Comparison of ENCODE assay signal across 1 cellular context in the genomic region with DNA sequence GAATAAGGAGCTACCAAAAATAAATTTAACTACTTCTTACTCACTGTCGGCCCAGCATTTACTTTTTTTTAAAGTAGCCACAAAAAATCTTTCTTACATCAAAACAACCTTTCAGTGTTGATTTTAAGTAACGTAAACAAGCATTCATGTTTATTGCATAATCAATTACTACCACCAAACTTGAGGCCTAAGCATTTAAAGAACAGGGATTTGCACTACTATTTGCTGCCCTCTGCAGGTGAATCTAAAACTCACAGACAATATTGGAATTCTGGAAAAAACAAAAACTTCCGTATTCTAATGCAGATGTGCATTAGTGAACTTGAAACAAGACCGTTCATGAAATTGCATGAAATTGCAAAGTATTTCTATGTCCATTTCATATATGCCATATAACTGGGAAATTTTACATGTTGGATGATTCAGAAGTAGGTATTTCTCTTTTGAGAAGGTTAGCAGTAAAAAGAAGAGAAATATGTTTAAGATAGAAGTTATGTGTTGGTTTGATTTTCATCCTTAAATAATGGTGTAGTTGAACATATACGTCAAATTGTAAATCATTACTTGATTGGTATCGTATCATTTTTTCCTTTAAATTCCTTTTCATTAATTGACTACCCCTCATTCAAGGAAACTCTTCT.
TF ChIP-seq lines count a peak whose summit lies in the region.

No MANE protein-coding gene starts in this region.

TF ChIP-seq in GM12878, 131 proteins besides CTCF, POLR2A, EP300 and RAD21 (continued from another document):
- TF ChIP-seq, protein P1, sequence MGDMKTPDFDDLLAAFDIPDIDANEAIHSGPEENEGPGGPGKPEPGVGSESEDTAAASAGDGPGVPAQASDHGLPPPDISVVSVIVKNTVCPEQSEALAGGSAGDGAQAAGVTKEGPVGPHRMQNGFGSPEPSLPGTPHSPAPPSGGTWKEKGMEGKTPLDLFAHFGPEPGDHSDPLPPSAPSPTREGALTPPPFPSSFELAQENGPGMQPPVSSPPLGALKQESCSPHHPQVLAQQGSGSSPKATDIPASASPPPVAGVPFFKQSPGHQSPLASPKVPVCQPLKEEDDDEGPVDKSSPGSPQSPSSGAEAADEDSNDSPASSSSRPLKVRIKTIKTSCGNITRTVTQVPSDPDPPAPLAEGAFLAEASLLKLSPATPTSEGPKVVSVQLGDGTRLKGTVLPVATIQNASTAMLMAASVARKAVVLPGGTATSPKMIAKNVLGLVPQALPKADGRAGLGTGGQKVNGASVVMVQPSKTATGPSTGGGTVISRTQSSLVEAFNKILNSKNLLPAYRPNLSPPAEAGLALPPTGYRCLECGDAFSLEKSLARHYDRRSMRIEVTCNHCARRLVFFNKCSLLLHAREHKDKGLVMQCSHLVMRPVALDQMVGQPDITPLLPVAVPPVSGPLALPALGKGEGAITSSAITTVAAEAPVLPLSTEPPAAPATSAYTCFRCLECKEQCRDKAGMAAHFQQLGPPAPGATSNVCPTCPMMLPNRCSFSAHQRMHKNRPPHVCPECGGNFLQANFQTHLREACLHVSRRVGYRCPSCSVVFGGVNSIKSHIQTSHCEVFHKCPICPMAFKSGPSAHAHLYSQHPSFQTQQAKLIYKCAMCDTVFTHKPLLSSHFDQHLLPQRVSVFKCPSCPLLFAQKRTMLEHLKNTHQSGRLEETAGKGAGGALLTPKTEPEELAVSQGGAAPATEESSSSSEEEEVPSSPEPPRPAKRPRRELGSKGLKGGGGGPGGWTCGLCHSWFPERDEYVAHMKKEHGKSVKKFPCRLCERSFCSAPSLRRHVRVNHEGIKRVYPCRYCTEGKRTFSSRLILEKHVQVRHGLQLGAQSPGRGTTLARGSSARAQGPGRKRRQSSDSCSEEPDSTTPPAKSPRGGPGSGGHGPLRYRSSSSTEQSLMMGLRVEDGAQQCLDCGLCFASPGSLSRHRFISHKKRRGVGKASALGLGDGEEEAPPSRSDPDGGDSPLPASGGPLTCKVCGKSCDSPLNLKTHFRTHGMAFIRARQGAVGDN (IDR thresholded peaks at IDR 0.05): no peak
- TF ChIP-seq ZNF24 (IDR thresholded peaks at IDR 0.05) (0 out of 2 replicates have a peak, but pooled peaks have one; percentile 22), LARP7 (IDR thresholded peaks at IDR 0.05) (no peak), JUND (IDR thresholded peaks at IDR 0.05; ENCODE audit: low read depth, low read length) (no peak), ZZZ3 (IDR thresholded peaks at IDR 0.05; ENCODE audit: control insufficient read depth, insufficient read length, low read depth) (no peak), TAF1 (IDR thresholded peaks at IDR 0.05; ENCODE audit: borderline replicate concordance, low read depth, low read length) (no peak), ZNF207 (IDR thresholded peaks at IDR 0.05; ENCODE audit: borderline replicate concordance) (no peak), EZH2 (IDR thresholded peaks at IDR 0.05; ENCODE audit: borderline replicate concordance, control insufficient read depth, low read depth, low read length) (no peak), STAT3 (IDR thresholded peaks at IDR 0.05; ENCODE audit: low read depth, low read length) (no peak), SMC3 (IDR thresholded peaks at IDR 0.05; ENCODE audit: borderline replicate concordance, low read length) (peak; percentile 81), STAT1 (conservative IDR thresholded peaks at IDR 0.05) (no peak)
- TF ChIP-seq, protein P2, sequence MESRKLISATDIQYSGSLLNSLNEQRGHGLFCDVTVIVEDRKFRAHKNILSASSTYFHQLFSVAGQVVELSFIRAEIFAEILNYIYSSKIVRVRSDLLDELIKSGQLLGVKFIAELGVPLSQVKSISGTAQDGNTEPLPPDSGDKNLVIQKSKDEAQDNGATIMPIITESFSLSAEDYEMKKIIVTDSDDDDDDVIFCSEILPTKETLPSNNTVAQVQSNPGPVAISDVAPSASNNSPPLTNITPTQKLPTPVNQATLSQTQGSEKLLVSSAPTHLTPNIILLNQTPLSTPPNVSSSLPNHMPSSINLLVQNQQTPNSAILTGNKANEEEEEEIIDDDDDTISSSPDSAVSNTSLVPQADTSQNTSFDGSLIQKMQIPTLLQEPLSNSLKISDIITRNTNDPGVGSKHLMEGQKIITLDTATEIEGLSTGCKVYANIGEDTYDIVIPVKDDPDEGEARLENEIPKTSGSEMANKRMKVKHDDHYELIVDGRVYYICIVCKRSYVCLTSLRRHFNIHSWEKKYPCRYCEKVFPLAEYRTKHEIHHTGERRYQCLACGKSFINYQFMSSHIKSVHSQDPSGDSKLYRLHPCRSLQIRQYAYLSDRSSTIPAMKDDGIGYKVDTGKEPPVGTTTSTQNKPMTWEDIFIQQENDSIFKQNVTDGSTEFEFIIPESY (IDR thresholded peaks at IDR 0.05): no peak
- TF ChIP-seq, protein P3, sequence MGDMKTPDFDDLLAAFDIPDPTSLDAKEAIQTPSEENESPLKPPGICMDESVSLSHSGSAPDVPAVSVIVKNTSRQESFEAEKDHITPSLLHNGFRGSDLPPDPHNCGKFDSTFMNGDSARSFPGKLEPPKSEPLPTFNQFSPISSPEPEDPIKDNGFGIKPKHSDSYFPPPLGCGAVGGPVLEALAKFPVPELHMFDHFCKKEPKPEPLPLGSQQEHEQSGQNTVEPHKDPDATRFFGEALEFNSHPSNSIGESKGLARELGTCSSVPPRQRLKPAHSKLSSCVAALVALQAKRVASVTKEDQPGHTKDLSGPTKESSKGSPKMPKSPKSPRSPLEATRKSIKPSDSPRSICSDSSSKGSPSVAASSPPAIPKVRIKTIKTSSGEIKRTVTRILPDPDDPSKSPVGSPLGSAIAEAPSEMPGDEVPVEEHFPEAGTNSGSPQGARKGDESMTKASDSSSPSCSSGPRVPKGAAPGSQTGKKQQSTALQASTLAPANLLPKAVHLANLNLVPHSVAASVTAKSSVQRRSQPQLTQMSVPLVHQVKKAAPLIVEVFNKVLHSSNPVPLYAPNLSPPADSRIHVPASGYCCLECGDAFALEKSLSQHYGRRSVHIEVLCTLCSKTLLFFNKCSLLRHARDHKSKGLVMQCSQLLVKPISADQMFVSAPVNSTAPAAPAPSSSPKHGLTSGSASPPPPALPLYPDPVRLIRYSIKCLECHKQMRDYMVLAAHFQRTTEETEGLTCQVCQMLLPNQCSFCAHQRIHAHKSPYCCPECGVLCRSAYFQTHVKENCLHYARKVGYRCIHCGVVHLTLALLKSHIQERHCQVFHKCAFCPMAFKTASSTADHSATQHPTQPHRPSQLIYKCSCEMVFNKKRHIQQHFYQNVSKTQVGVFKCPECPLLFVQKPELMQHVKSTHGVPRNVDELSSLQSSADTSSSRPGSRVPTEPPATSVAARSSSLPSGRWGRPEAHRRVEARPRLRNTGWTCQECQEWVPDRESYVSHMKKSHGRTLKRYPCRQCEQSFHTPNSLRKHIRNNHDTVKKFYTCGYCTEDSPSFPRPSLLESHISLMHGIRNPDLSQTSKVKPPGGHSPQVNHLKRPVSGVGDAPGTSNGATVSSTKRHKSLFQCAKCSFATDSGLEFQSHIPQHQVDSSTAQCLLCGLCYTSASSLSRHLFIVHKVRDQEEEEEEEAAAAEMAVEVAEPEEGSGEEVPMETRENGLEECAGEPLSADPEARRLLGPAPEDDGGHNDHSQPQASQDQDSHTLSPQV (IDR thresholded peaks at IDR 0.05): 0 out of 2 replicates have a peak, but pooled peaks have one; percentile 33
- TF ChIP-seq, protein P4, sequence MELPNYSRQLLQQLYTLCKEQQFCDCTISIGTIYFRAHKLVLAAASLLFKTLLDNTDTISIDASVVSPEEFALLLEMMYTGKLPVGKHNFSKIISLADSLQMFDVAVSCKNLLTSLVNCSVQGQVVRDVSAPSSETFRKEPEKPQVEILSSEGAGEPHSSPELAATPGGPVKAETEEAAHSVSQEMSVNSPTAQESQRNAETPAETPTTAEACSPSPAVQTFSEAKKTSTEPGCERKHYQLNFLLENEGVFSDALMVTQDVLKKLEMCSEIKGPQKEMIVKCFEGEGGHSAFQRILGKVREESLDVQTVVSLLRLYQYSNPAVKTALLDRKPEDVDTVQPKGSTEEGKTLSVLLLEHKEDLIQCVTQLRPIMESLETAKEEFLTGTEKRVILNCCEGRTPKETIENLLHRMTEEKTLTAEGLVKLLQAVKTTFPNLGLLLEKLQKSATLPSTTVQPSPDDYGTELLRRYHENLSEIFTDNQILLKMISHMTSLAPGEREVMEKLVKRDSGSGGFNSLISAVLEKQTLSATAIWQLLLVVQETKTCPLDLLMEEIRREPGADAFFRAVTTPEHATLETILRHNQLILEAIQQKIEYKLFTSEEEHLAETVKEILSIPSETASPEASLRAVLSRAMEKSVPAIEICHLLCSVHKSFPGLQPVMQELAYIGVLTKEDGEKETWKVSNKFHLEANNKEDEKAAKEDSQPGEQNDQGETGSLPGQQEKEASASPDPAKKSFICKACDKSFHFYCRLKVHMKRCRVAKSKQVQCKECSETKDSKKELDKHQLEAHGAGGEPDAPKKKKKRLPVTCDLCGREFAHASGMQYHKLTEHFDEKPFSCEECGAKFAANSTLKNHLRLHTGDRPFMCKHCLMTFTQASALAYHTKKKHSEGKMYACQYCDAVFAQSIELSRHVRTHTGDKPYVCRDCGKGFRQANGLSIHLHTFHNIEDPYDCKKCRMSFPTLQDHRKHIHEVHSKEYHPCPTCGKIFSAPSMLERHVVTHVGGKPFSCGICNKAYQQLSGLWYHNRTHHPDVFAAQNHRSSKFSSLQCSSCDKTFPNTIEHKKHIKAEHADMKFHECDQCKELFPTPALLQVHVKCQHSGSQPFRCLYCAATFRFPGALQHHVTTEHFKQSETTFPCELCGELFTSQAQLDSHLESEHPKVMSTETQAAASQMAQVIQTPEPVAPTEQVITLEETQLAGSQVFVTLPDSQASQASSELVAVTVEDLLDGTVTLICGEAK (IDR thresholded peaks at IDR 0.05; ENCODE audit: borderline replicate concordance): no peak
- TF ChIP-seq, protein P5, sequence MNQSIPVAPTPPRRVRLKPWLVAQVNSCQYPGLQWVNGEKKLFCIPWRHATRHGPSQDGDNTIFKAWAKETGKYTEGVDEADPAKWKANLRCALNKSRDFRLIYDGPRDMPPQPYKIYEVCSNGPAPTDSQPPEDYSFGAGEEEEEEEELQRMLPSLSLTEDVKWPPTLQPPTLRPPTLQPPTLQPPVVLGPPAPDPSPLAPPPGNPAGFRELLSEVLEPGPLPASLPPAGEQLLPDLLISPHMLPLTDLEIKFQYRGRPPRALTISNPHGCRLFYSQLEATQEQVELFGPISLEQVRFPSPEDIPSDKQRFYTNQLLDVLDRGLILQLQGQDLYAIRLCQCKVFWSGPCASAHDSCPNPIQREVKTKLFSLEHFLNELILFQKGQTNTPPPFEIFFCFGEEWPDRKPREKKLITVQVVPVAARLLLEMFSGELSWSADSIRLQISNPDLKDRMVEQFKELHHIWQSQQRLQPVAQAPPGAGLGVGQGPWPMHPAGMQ (IDR thresholded peaks at IDR 0.05; ENCODE audit: borderline replicate concordance): no peak
